ENCODE assay signal across 19 cellular contexts in the genomic region with DNA sequence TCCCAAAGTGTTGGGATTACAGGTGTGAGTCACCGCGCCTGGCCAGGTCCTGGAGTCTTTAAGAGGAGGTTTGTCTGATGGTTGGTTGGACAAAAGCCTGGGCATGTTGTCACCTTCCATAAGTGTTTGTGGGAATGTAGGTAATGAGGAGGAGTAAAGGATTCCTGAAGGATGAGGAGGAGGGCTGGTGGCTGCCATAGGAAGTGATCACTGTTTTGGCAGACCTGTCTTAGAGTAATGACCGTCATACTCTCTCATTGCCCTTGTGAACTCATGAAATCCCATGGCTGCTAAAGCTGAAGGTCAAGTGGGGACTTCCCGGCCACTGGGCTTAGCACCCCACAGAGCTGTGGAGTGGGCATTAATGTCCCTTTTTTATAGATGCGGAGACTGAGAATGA. TPM values are rescaled to one million over a fixed set of nuclear protein-coding genes. Genes with fewer than 3 reads are reported as not detected.
DNase-seq lines count a peak whose midpoint lies in the region; ATAC-seq, FAIRE-seq and TF ChIP-seq lines count a peak whose summit lies in the region.
"Had no signal": no experiment of that assay in that cellular context is flagged by ENCODE, and none has a peak within 500 bp of the region (broad histone marks: within the 10 kb centered on the region; RNA-seq: fewer than 3 reads in every experiment).

No MANE protein-coding gene starts in this region.

- H3K27me3 ChIP-seq in MG63 (no peaks in the 10 kb centered on the region), keratinocyte (ENCODE audit: control insufficient read depth, extremely low read depth, insufficient read depth, low read length) (no peaks in the 10 kb centered on the region)
- H3K27me3 ChIP-seq: hepatocyte had no signal

- no peaks in the 10 kb centered on the region for H3K9me1 ChIP-seq in keratinocyte (ENCODE audit: control insufficient read depth, extremely low read depth, insufficient read depth, low read length)

- dilution Hi-C loops in keratinocyte (cut with MboI; ENCODE audit: extremely low pct_ligation_motif_present, low sequenced_read_pairs): no loop called here

- peaks cover 31% of the 10 kb centered on the region for H3K4me1 ChIP-seq in keratinocyte (ENCODE audit: control insufficient read depth, extremely low read depth, insufficient read depth, low read length)

- no peak for FAIRE-seq in keratinocyte (lab: Jason Lieb, UNC)
- FAIRE-seq in urothelium cell line (lab: Jason Lieb, UNC): no peak

- H3K27ac ChIP-seq in keratinocyte (ENCODE audit: control insufficient read depth, insufficient read depth, low read length): peak overlapping the region; percentile 53
- H3K27ac ChIP-seq: hepatocyte, HL-60 had no signal

- DNase-seq in Right ventricle myocardium superior (no peak), left cardiac atrium (no peak), MG63 (peak; percentile 21), keratinocyte (ENCODE audit: low read depth, low spot score) (peak; percentile 56), urothelium cell line (ENCODE audit: low spot score) (peak; percentile 19), GOT3 (lab: John Stamatoyannopoulos, UW) (no peak)
- no peak for DNase-seq in stimulated activated CD4-positive, alpha-beta T cell treated with anti-CD3 and anti-CD28 coated beads, Interleukin-15, amount 100 ng/mL, for 24 hours
- DNase-seq: activated CD4-positive, CD25-positive, alpha-beta regulatory T cell treated with anti-CD3 and anti-CD28 coated beads, Interleukin-2, amount 50 U/mL, for 72 hours; activated T-cell treated with anti-CD3 and anti-CD28 coated beads, Interleukin-2, amount 50 U/mL, for 4 hours; anterior cingulate cortex; cortex of kidney; DMS 273 treated with DMSO at 0.1 percent for 48 hours; Karpas-422; NCI-H510A treated with DMSO at 0.1 percent for 48 hours; PC-3; stimulated activated naive CD4-positive, alpha-beta T cell treated with Interleukin-2 at 50 U/mL for 16 hours had no signal

- intact Hi-C loops in Right ventricle myocardium superior (cut with DNase I) (no loop called here), left cardiac atrium (cut with DNase I) (no loop called here)

- TF ChIP-seq CTCF in keratinocyte (optimal IDR thresholded peaks at IDR 0.05 in 1 of 3, IDR thresholded peaks at IDR 0.05 in 1 of 3, conservative IDR thresholded peaks at IDR 0.05 in 1 of 3; ENCODE audit: extremely low read depth in 1 of 3, insufficient read depth in 2 of 3, low read length in 3 of 3): no peak

- peaks cover 57% of the 10 kb centered on the region for H3K79me2 ChIP-seq in keratinocyte (ENCODE audit: control insufficient read depth, insufficient read depth, low read length)

- H3K9me3 ChIP-seq in MG63 (no peaks in the 10 kb centered on the region), keratinocyte (ENCODE audit: control insufficient read depth, low read depth, low read length) (no peaks in the 10 kb centered on the region)

- H3K4me2 ChIP-seq in keratinocyte (ENCODE audit: control insufficient read depth, extremely low read depth, insufficient read depth, low read depth, low read length): peak overlapping the region; percentile 52
- H3K4me2 ChIP-seq: hepatocyte had no signal

- peaks cover 2% of the 10 kb centered on the region for H4K20me1 ChIP-seq in keratinocyte (ENCODE audit: control insufficient read depth, extremely low read depth, insufficient read depth, low read length)

- H3K36me3 ChIP-seq in MG63 (no peaks in the 10 kb centered on the region), keratinocyte (ENCODE audit: control insufficient read depth in 2 of 2, extremely low read depth in 1 of 2, insufficient read depth in 2 of 2, low read length in 2 of 2) (no peaks in the 10 kb centered on the region)

- no peak overlapping the region for H3K4me3 ChIP-seq in MG63
- no peak overlapping the region for H3K4me3 ChIP-seq in keratinocyte (ENCODE audit: control insufficient read depth in 2 of 3, extremely low read depth in 1 of 3, insufficient read depth in 2 of 3, low read depth in 1 of 3, low read length in 3 of 3)
- H3K4me3 ChIP-seq: hepatocyte had no signal

- H2AFZ ChIP-seq in keratinocyte (ENCODE audit: control insufficient read depth, low read length): no peak overlapping the region
- H2AFZ ChIP-seq: hepatocyte had no signal

- ATAC-seq in Right ventricle myocardium superior (ENCODE audit: poor library complexity) (peak; percentile 22), left cardiac atrium (no peak), GM18867 (IDR thresholded peaks at IDR 0.05; ENCODE audit: unreplicated experiment) (no peak)
- ATAC-seq: activated T-cell treated with anti-CD3 and anti-CD28 coated beads, Interleukin-2, amount 50 U/mL, for 4 hours; PC-3 had no signal

- no peak overlapping the region for H3K9ac ChIP-seq in keratinocyte (ENCODE audit: control insufficient read depth, extremely low read depth, insufficient read depth, low read length)

RNA-seq across cellular contexts. Expression of gene TENT4B, which starts 40.5 kb away (rescaled TPM):
- total RNA-seq in Right ventricle myocardium superior: 7.7 TPM
- 1 to 10 TPM; 5.5 to 7.1 TPM for total RNA-seq in left cardiac atrium
- 5.0 and 19.1 TPM in 2 replicates for total RNA-seq in MG63 (2014; rRNA removed; shearing (Covaris generic); ENCODE audit: low replicate concordance)
- polyA plus RNA-seq in keratinocyte: 9.5 to 14.8 TPM (median 11.3 TPM) in 3 replicates
- polyA plus RNA-seq in keratinocyte (2011; ENCODE audit: low read depth): 13.2 TPM
- polyA plus RNA-seq in keratinocyte (2011; cell fraction: cytosol; rRNA removed): 6.0 and 12.5 TPM in 2 replicates
- 12.4 and 15.8 TPM in 2 replicates for polyA plus RNA-seq in keratinocyte (2011; cell fraction: nucleus; rRNA removed)
- polyA plus RNA-seq in keratinocyte (2012; ENCODE audit: low replicate concordance): 8.1 and 8.2 TPM in 2 replicates
- 7.1 to 23.4 TPM (median 9.2 TPM) in 3 replicates for polyA minus RNA-seq in keratinocyte
- 11.9 TPM for polyA minus RNA-seq in keratinocyte (2011; cell fraction: cytosol; rRNA and poly(A)+ RNA removed)
- 11.7 and 19.9 TPM in 2 replicates for polyA minus RNA-seq in keratinocyte (2011; cell fraction: nucleus; rRNA and poly(A)+ RNA removed)

Comparison
In these comparisons a context has a peak if more than half of its experiments do, and no peak if none do; other contexts are left out.
1. DNase-seq: peak in MG63 (single experiment), keratinocyte (single experiment) and urothelium cell line (single experiment); none in Right ventricle myocardium superior (single experiment), left cardiac atrium (single experiment), stimulated activated CD4-positive, alpha-beta T cell treated with anti-CD3 and anti-CD28 coated beads, Interleukin-15, amount 100 ng/mL, for 24 hours (single experiment) and GOT3 (single experiment).